21 cellular contexts compared by ENCODE assay signal in the genomic region with DNA sequence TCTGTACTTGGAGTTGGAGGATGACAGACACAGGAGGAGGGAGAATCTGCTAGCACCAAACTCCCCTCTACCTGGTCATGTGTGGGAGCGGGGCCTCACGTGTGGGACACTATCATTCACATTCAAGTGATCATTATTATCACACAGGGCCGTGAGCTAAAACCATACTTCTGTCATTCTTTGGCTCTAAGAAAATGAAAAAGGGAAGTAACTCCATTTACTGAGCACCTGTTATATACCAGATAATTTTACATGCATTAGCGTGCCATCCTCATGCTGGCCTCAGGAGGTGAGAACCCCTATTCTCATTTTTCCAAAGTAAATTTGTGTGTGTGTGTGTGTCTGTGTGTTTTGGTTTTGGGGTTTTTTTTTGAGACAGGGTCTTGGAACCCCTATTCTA.
A peak's percentile ranks its signal among the peaks of the same experiment; 100 is the strongest.
DNase-seq lines count a peak whose midpoint lies in the region; ATAC-seq and TF ChIP-seq lines count a peak whose summit lies in the region.
"Had no signal": no experiment of that assay in that cellular context is flagged by ENCODE, and none has a peak within 500 bp of the region (broad histone marks: within the 10 kb centered on the region; RNA-seq: fewer than 3 reads in every experiment).

No MANE protein-coding gene starts in this region.

- peak; percentile 25 for DNase-seq in OCI-M1 (lab: John Stamatoyannopoulos, UW)
- no peak for DNase-seq in chondrocyte (ENCODE audit: low spot score)
- DNase-seq in osteoblast (ENCODE audit: insufficient read length, low spot score, missing footprints), result peak; percentile 42
- DNase-seq in PC-3, result no peak
- no peak for DNase-seq in EL
- DNase-seq in NCI-H345 treated with DMSO at 0.1 percent for 48 hours (lab: John Stamatoyannopoulos, UW; ENCODE audit: unreplicated experiment), result no peak
- no peak for DNase-seq in Kasumi-1 (lab: John Stamatoyannopoulos, UW)
- DNase-seq: 8988T; DMS53; GF-D8; NCI-H1092 treated with DMSO at 0.1 percent for 48 hours; NCI-H1436 treated with DMSO at 0.1 percent for 48 hours; NCI-H2029; NCI-H2227 treated with DMSO at 0.1 percent for 48 hours; NCI-H774; NK-92 treated with Interleukin-12 subunit alpha and Interleukin-12 subunit beta, amount 100 ng/mL, for 24 hours; Peyer's patch; SW 1271 had no signal

- no peak for ATAC-seq in PC-3
- ATAC-seq: Right ventricle myocardium inferior had no signal

- H3K79me2 ChIP-seq in osteoblast (ENCODE audit: insufficient read depth, low read length) (peaks cover 83% of the 10 kb centered on the region), PC-3 (ENCODE audit: low read length) (no peaks in the 10 kb centered on the region)

- H3K4me1 ChIP-seq in BLaER1, result peaks cover 41% of the 10 kb centered on the region
- H3K4me1 ChIP-seq in osteoblast (ENCODE audit: insufficient read depth, low read length), result peaks cover 11% of the 10 kb centered on the region
- no peaks in the 10 kb centered on the region for H3K4me1 ChIP-seq in PC-3 (ENCODE audit: insufficient read depth, low read length)

- peak overlapping the region; percentile 59 for H3K4me2 ChIP-seq in BLaER1
- H3K4me2 ChIP-seq in osteoblast (ENCODE audit: insufficient read depth, low read length), result no peak overlapping the region
- no peak overlapping the region for H3K4me2 ChIP-seq in PC-3 (ENCODE audit: low read length)

- peaks cover 21% of the 10 kb centered on the region for H3K4me1 Mint-ChIP-seq in chondrocyte (ENCODE audit: low read depth)

- no peak overlapping the region for H3K4me3 Mint-ChIP-seq in chondrocyte (ENCODE audit: unreplicated experiment)

- H2AFZ ChIP-seq in osteoblast (ENCODE audit: low read length), result no peak overlapping the region
- no peak overlapping the region for H2AFZ ChIP-seq in PC-3 (ENCODE audit: low read length)

- H4K20me1 ChIP-seq in BLaER1, result no peaks in the 10 kb centered on the region
- peaks cover 46% of the 10 kb centered on the region for H4K20me1 ChIP-seq in osteoblast (ENCODE audit: insufficient read depth, low read length)
- H4K20me1 ChIP-seq in PC-3 (ENCODE audit: low read length), result no peaks in the 10 kb centered on the region

- no peaks in the 10 kb centered on the region for H3K9me3 ChIP-seq in BLaER1
- H3K9me3 ChIP-seq in osteoblast (ENCODE audit: low read depth, low read length), result no peaks in the 10 kb centered on the region
- no peaks in the 10 kb centered on the region for H3K9me3 ChIP-seq in PC-3 (ENCODE audit: low read length)
- H3K9me3 ChIP-seq: Peyer's patch had no signal

- no peaks in the 10 kb centered on the region for H3K27me3 Mint-ChIP-seq in chondrocyte (ENCODE audit: low read depth)

- no peaks in the 10 kb centered on the region for H3F3A ChIP-seq in PC-3 (ENCODE audit: low read length, unreplicated experiment)

- TF ChIP-seq CTCF in chondrocyte (IDR thresholded peaks at IDR 0.05), result no peak
- no peak for TF ChIP-seq CTCF in osteoblast (IDR thresholded peaks at IDR 0.05; ENCODE audit: extremely low read depth, low read depth, low read length)
- TF ChIP-seq CTCF in PC-3 (conservative IDR thresholded peaks at IDR 0.05; ENCODE audit: low read depth, low read length), result no peak

- H3K36me3 Mint-ChIP-seq in chondrocyte (ENCODE audit: low read depth), result peaks cover 2% of the 10 kb centered on the region

- H3K9me2 ChIP-seq in PC-3 (replicated peaks; ENCODE audit: low read length), result no peaks in the 10 kb centered on the region

- H3K36me3 ChIP-seq in BLaER1, result no peaks in the 10 kb centered on the region
- no peaks in the 10 kb centered on the region for H3K36me3 ChIP-seq in osteoblast (ENCODE audit: insufficient read depth, low read length)
- H3K36me3 ChIP-seq in PC-3 (ENCODE audit: low read depth, low read length), result no peaks in the 10 kb centered on the region
- H3K36me3 ChIP-seq: Peyer's patch had no signal

- no peaks in the 10 kb centered on the region for H3K9me3 Mint-ChIP-seq in chondrocyte (ENCODE audit: low read depth)

- peak overlapping the region; percentile 20; the same call in 1 of the 2 replicates for H3K9ac ChIP-seq in BLaER1
- no peak overlapping the region for H3K9ac ChIP-seq in PC-3 (ENCODE audit: low read length)

- H3K27me3 ChIP-seq in BLaER1, result no peaks in the 10 kb centered on the region
- no peaks in the 10 kb centered on the region for H3K27me3 ChIP-seq in osteoblast (ENCODE audit: insufficient read depth, low read length)
- H3K27me3 ChIP-seq in PC-3 (ENCODE audit: low read length), result no peaks in the 10 kb centered on the region
- H3K27me3 ChIP-seq: Peyer's patch had no signal

- H3K4me3 ChIP-seq in BLaER1 (no peak overlapping the region), osteoblast (ENCODE audit: insufficient read depth, low read length) (no peak overlapping the region), PC-3 (ENCODE audit: low read length) (no peak overlapping the region)
- H3K4me3 ChIP-seq: K562, Peyer's patch had no signal

- intact Hi-C loops in PC-3 (cut with micrococcal nuclease), result no loop called here

- H3K27ac ChIP-seq in BLaER1 (peak overlapping the region; percentile 61), osteoblast (ENCODE audit: low read depth, low read length) (no peak overlapping the region), PC-3 (ENCODE audit: low read length) (no peak overlapping the region)
- H3K27ac ChIP-seq: Peyer's patch had no signal

- peak overlapping the region; percentile 54 for H3K27ac Mint-ChIP-seq in chondrocyte (ENCODE audit: unreplicated experiment)

- BruUV-seq in PC-3 (replicated peaks; lab: Mats Ljungman, UMichigan), result no TSS peak

- CTCF ChIA-PET in PC-3 (lab: Charles Lee), result no interaction called here

- POLR2A ChIA-PET in PC-3 (lab: Charles Lee; ENCODE audit: unreplicated experiment), result no interaction called here

Comparison
In these comparisons a context has a peak if more than half of its experiments do, and no peak if none do; other contexts are left out.
1. DNase-seq: peak in OCI-M1 (single experiment) and osteoblast (single experiment); none in chondrocyte (single experiment), PC-3 (single experiment), EL (single experiment), NCI-H345 treated with DMSO at 0.1 percent for 48 hours (single experiment) and Kasumi-1 (0 of 2).